ENCODE assay signal across 1 cellular context in genomic region chr20:58378056-58378455, GRCh38.
TF ChIP-seq lines count a peak whose summit lies in the region.

No MANE protein-coding gene starts in this region.

TF ChIP-seq in H1, 55 proteins besides CTCF, POLR2A, EP300 and RAD21:
- TF ChIP-seq CHD7 (IDR thresholded peaks at IDR 0.05; ENCODE audit: insufficient replicate concordance, low read length) (no peak), RBBP5 (IDR thresholded peaks at IDR 0.05; ENCODE audit: borderline replicate concordance, low read depth, low read length) (no peak), FOSL1 (IDR thresholded peaks at IDR 0.05; ENCODE audit: insufficient read depth, low read depth, low read length) (no peak), CEBPB (IDR thresholded peaks at IDR 0.05; ENCODE audit: low read depth, low read length) (no peak), CHD1 (IDR thresholded peaks at IDR 0.05; ENCODE audit: low read depth, low read length) (no peak), EGR1 (IDR thresholded peaks at IDR 0.05; ENCODE audit: borderline replicate concordance, low read depth, low read length) (no peak), TAF7 (optimal IDR thresholded peaks at IDR 0.05; ENCODE audit: borderline replicate concordance, low read depth, low read length) (no peak), TBP (IDR thresholded peaks at IDR 0.05; ENCODE audit: low read depth, low read length) (no peak), RXRA (IDR thresholded peaks at IDR 0.05; ENCODE audit: insufficient read depth, low read depth, low read length) (no peak), RFX5 (IDR thresholded peaks at IDR 0.05; ENCODE audit: borderline replicate concordance, low read depth, low read length) (no peak), JUND (IDR thresholded peaks at IDR 0.05; ENCODE audit: low read length) (no peak), ASH2L (IDR thresholded peaks at IDR 0.05; ENCODE audit: low read length) (no peak), NANOG (IDR thresholded peaks at IDR 0.05; ENCODE audit: insufficient read depth, low read depth, low read length, poor library complexity, severe bottlenecking) (no peak)
- TF ChIP-seq, protein P1, sequence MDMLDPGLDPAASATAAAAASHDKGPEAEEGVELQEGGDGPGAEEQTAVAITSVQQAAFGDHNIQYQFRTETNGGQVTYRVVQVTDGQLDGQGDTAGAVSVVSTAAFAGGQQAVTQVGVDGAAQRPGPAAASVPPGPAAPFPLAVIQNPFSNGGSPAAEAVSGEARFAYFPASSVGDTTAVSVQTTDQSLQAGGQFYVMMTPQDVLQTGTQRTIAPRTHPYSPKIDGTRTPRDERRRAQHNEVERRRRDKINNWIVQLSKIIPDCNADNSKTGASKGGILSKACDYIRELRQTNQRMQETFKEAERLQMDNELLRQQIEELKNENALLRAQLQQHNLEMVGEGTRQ (IDR thresholded peaks at IDR 0.05; ENCODE audit: low read length), result no peak
- TF ChIP-seq, protein P2, sequence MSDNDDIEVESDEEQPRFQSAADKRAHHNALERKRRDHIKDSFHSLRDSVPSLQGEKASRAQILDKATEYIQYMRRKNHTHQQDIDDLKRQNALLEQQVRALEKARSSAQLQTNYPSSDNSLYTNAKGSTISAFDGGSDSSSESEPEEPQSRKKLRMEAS (IDR thresholded peaks at IDR 0.05), result no peak
